In the genomic region with DNA sequence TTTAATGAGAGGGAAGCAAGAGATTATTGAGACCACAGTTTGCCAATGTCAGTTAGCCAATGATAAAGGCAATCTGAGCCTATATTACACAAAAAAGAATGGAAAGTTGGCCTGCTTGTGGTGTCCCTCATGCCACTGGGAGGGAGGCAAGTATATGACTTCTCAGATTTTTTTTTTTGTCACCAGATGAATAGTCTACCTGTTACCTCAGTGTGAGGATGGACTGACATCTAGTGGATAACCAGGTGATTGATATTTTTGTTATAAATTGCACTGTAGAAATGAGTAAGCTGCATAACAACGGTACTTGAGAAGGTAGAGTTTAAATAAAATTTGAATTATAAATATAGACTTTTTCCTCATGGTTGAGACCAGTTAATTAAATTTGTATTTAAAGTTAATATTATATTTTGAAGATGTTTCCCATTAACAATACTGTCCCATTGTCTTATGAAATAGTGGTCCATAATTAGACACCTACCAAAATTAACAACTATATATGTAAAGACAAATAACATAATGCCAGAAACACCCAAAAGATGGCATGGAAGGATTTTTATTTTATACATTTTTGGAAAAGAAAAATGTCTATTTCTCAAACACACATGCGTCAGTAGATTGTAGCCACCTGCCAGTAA, we compare ENCODE assay signal across 8 cellular contexts.
DNase-seq lines count a peak whose midpoint lies in the region; ATAC-seq and TF ChIP-seq lines count a peak whose summit lies in the region.

No MANE protein-coding gene starts in this region.

- H3K4me3 ChIP-seq in thoracic aorta: no peak overlapping the region

- peak; percentile 90 for ATAC-seq in GM18499 (IDR thresholded peaks at IDR 0.05; ENCODE audit: insufficient read depth, unreplicated experiment)
- ATAC-seq in HG03354 (IDR thresholded peaks at IDR 0.05; ENCODE audit: poor library complexity, severe bottlenecking, unreplicated experiment): peak; percentile 60
- ATAC-seq in left ventricle myocardium superior: peak; percentile 36
- ATAC-seq in thoracic aorta (ENCODE audit: insufficient number of reproducible peaks, low FRiP score, low read depth): no peak

- DNase-seq in AG20443 (ENCODE audit: low spot score) (peak; percentile 34), SW480 (ENCODE audit: low spot score) (peak; percentile 44), left ventricle myocardium superior (no peak), thoracic aorta (ENCODE audit: low spot score) (no peak)
- no peak for DNase-seq in stimulated activated CD4-positive, alpha-beta T cell treated with anti-CD3 and anti-CD28 coated beads, Interleukin-2, amount 100 ng/mL, for 48 hours
- no peak for DNase-seq in activated CD4-positive, alpha-beta T cell treated with anti-CD3 and anti-CD28 coated beads, Interleukin-2, amount 50 U/mL, for 4 hours

- no peaks in the 10 kb centered on the region for H3K9me3 ChIP-seq in thoracic aorta

- H3K27me3 ChIP-seq in thoracic aorta (replicated peaks; ENCODE audit: insufficient read depth): no peaks in the 10 kb centered on the region

- no peaks in the 10 kb centered on the region for H3K36me3 ChIP-seq in thoracic aorta

- peak; percentile 35 for TF ChIP-seq CTCF in thoracic aorta (IDR thresholded peaks at IDR 0.05)

- intact Hi-C loops in left ventricle myocardium superior (cut with micrococcal nuclease): loop anchor here (10.0 kb wide), 1 partner anchor 357 kb away; no protein-coding TSS in a partner anchor

- H3K27ac ChIP-seq in thoracic aorta: no peak overlapping the region

- peaks cover 0 to 10% of the 10 kb centered on the region in 2 donors for H3K4me1 ChIP-seq in thoracic aorta (ENCODE audit: control insufficient read depth in 1 of 2, low read depth in 2 of 2)

Comparison
In these comparisons a context has a peak if more than half of its experiments do, and no peak if none do; other contexts are left out.
1. DNase-seq: peak in AG20443 (single experiment) and SW480 (single experiment); none in left ventricle myocardium superior (single experiment), thoracic aorta (single experiment), stimulated activated CD4-positive, alpha-beta T cell treated with anti-CD3 and anti-CD28 coated beads, Interleukin-2, amount 100 ng/mL, for 48 hours (0 of 2) and activated CD4-positive, alpha-beta T cell treated with anti-CD3 and anti-CD28 coated beads, Interleukin-2, amount 50 U/mL, for 4 hours (0 of 2).